Comparison of ENCODE assay signal across 1 cellular context in genomic region chr12:48682927-48683326, GRCh38.
TF ChIP-seq lines count a peak whose summit lies in the region.

No MANE protein-coding gene starts in this region.

TF ChIP-seq in HepG2, 621 proteins besides CTCF, POLR2A, EP300 and RAD21:
- peak; percentile 77 for TF ChIP-seq ZNF629 (CRISPR knock-in tag; conservative IDR thresholded peaks at IDR 0.05)
- no peak for TF ChIP-seq YEATS2 (CRISPR knock-in tag; IDR thresholded peaks at IDR 0.05; ENCODE audit: borderline replicate concordance)
- TF ChIP-seq NCOA1 (CRISPR knock-in tag; IDR thresholded peaks at IDR 0.05), result no peak
- peak; percentile 48; the same call in 1 of the 2 replicates for TF ChIP-seq CHD4 (IDR thresholded peaks at IDR 0.05; ENCODE audit: borderline replicate concordance, low read length)
